8 cellular contexts compared by ENCODE assay signal in genomic region chr5:39080597-39081204, GRCh38. TPM values are rescaled to one million over a fixed set of nuclear protein-coding genes. Genes with fewer than 3 reads are reported as not detected.
DNase-seq lines count a peak whose midpoint lies in the region; ATAC-seq and TF ChIP-seq lines count a peak whose summit lies in the region.

No MANE protein-coding gene starts in this region.

- H3K9ac ChIP-seq in DND-41 (ENCODE audit: low read depth, low read length), result no peak overlapping the region
- H3K9ac ChIP-seq in adipocyte (ENCODE audit: low read length), result no peak overlapping the region
- no peak overlapping the region for H3K9ac ChIP-seq in trophoblast cell (ENCODE audit: low read length)

- H3K27me3 Mint-ChIP-seq in T-helper 2 cell treated with Interferon-gamma antibody and Interleukin-4, amounts not matched to agents 5 μg/mL and 100 μg/mL, for 36 hours (ENCODE audit: low read depth), result peaks cover 18% of the 10 kb centered on the region

- no peak overlapping the region for H4K12ac ChIP-seq in trophoblast cell (ENCODE audit: low read depth, low read length)

- no peak overlapping the region for H3K23ac ChIP-seq in trophoblast cell (ENCODE audit: low read length)

- no peaks in the 10 kb centered on the region for H3K27me3 ChIP-seq in DND-41 (ENCODE audit: insufficient read depth, low read length, poor library complexity)
- H3K27me3 ChIP-seq in adipocyte (replicated peaks; ENCODE audit: control insufficient read depth, insufficient read depth, low read length), result no peaks in the 10 kb centered on the region
- H3K27me3 ChIP-seq in trophoblast cell (ENCODE audit: insufficient read depth, low read length), result no peaks in the 10 kb centered on the region

- H3K4me2 ChIP-seq in DND-41 (ENCODE audit: insufficient read depth, low read length), result no peak overlapping the region
- H3K4me2 ChIP-seq in trophoblast cell (ENCODE audit: low read length), result no peak overlapping the region

- H3K4me1 ChIP-seq in DND-41 (ENCODE audit: insufficient read depth, low read length) (peaks cover 17% of the 10 kb centered on the region; the same call in 1 of the 2 replicates), adipocyte (ENCODE audit: control insufficient read depth, insufficient read depth, low read length) (peaks cover 4% of the 10 kb centered on the region), trophoblast cell (ENCODE audit: control insufficient read depth in 1 of 2, insufficient read depth in 2 of 2, low read length in 2 of 2) (no peaks in the 10 kb centered on the region)

- H3K14ac ChIP-seq in trophoblast cell (ENCODE audit: low read length), result no peak overlapping the region

- no peak overlapping the region for H2AFZ ChIP-seq in DND-41 (ENCODE audit: low read depth, low read length)
- no peak overlapping the region for H2AFZ ChIP-seq in trophoblast cell (ENCODE audit: insufficient read depth, low read length, poor library complexity)

- TF ChIP-seq CTCF in DND-41 (IDR thresholded peaks at IDR 0.05; ENCODE audit: borderline replicate concordance, extremely low read depth, low read length, poor library complexity, severe bottlenecking), result peak; percentile 64

- H3K9me3 Mint-ChIP-seq in T-helper 2 cell treated with Interferon-gamma antibody and Interleukin-4, amounts not matched to agents 5 μg/mL and 100 μg/mL, for 36 hours, result no peaks in the 10 kb centered on the region

- H3K4me3 Mint-ChIP-seq in T-helper 2 cell treated with Interferon-gamma antibody and Interleukin-4, amounts not matched to agents 5 μg/mL and 100 μg/mL, for 36 hours, result no peak overlapping the region

- intact Hi-C loops in Right ventricle myocardium inferior (cut with DNase I), result no loop called here

- H4K8ac ChIP-seq in trophoblast cell (ENCODE audit: low read depth, low read length), result no peak overlapping the region

- no peaks in the 10 kb centered on the region for H4K20me1 ChIP-seq in DND-41 (ENCODE audit: insufficient read depth, low read length)

- ATAC-seq in DND-41 (ENCODE audit: insufficient read depth, low read depth), result no peak
- ATAC-seq in GM21619 (IDR thresholded peaks at IDR 0.05; ENCODE audit: unreplicated experiment), result peak; percentile 37
- ATAC-seq in Right ventricle myocardium inferior, result peak; percentile 82
- ATAC-seq in GM18517 (IDR thresholded peaks at IDR 0.05; ENCODE audit: unreplicated experiment), result no peak

- H3K4me3 ChIP-seq in DND-41 (ENCODE audit: low read depth in 1 of 2, low read length in 2 of 2) (no peak overlapping the region), adipocyte (ENCODE audit: low read length) (no peak overlapping the region), trophoblast cell (ENCODE audit: low read depth, low read length) (no peak overlapping the region)

- no peak overlapping the region for H4K91ac ChIP-seq in trophoblast cell (ENCODE audit: low read depth, low read length)

- H3K79me1 ChIP-seq in trophoblast cell (ENCODE audit: low read length), result no peaks in the 10 kb centered on the region

- H3K27ac ChIP-seq in DND-41 (ENCODE audit: low read length) (no peak overlapping the region), trophoblast cell (ENCODE audit: low read depth, low read length) (no peak overlapping the region)

- H3K79me2 ChIP-seq in DND-41 (ENCODE audit: insufficient read depth, low read length), result no peaks in the 10 kb centered on the region
- no peaks in the 10 kb centered on the region for H3K79me2 ChIP-seq in trophoblast cell (ENCODE audit: control insufficient read depth, insufficient read depth, low read length, poor library complexity)

- H3K36me3 ChIP-seq in DND-41 (ENCODE audit: insufficient read depth, low read length) (no peaks in the 10 kb centered on the region), adipocyte (ENCODE audit: control insufficient read depth, insufficient read depth, low read length, severe bottlenecking) (no peaks in the 10 kb centered on the region), trophoblast cell (ENCODE audit: control insufficient read depth in 1 of 2, insufficient read depth in 2 of 2, low read length in 2 of 2) (no peaks in the 10 kb centered on the region)

- H3K27ac Mint-ChIP-seq in T-helper 2 cell treated with Interferon-gamma antibody and Interleukin-4, amounts not matched to agents 5 μg/mL and 100 μg/mL, for 36 hours, result no peak overlapping the region

- H2BK12ac ChIP-seq in trophoblast cell (ENCODE audit: low read length), result no peak overlapping the region

- H3K4ac ChIP-seq in trophoblast cell (ENCODE audit: low read depth, low read length), result no peak overlapping the region

- no peaks in the 10 kb centered on the region for H3K36me3 Mint-ChIP-seq in T-helper 2 cell treated with Interferon-gamma antibody and Interleukin-4, amounts not matched to agents 5 μg/mL and 100 μg/mL, for 36 hours (ENCODE audit: low read depth)

- no peak overlapping the region for H2BK5ac ChIP-seq in trophoblast cell (ENCODE audit: low read depth, low read length, poor library complexity)

- H2AK5ac ChIP-seq in trophoblast cell (ENCODE audit: low read length), result no peak overlapping the region

- no CpG with 5 or more reads among the region's 3 CpGs for WGBS in trophoblast cell (ENCODE audit: extremely low coverage, insufficient coverage, insufficient read length)

- peaks cover 29% of the 10 kb centered on the region for H3K4me1 Mint-ChIP-seq in T-helper 2 cell treated with Interferon-gamma antibody and Interleukin-4, amounts not matched to agents 5 μg/mL and 100 μg/mL, for 36 hours (ENCODE audit: low read depth)

- DNase-seq in DND-41 (no peak), NCI-H345 (lab: John Stamatoyannopoulos, UW) (peak; percentile 32), adipocyte (ENCODE audit: low read depth) (peak; percentile 88), Right ventricle myocardium inferior (ENCODE audit: missing footprints) (peak; percentile 59), trophoblast cell (peak; percentile 57 to 86)
- no peak for DNase-seq in T-helper 2 cell treated with Interferon-gamma antibody and Interleukin-4, amounts not matched to agents 5 μg/mL and 100 μg/mL, for 36 hours (ENCODE audit: low spot score)

- H3K9me3 ChIP-seq in DND-41 (ENCODE audit: insufficient read depth, low read length, severe bottlenecking) (no peaks in the 10 kb centered on the region), adipocyte (ENCODE audit: control insufficient read depth, low read length) (no peaks in the 10 kb centered on the region), trophoblast cell (ENCODE audit: insufficient read depth, low read depth, low read length) (no peaks in the 10 kb centered on the region)

- H3K18ac ChIP-seq in trophoblast cell (ENCODE audit: low read length), result no peak overlapping the region

- no peak overlapping the region for H2BK120ac ChIP-seq in trophoblast cell (ENCODE audit: insufficient read depth, low read length, poor library complexity)

RNA-seq across cellular contexts. Expression of gene RICTOR, which starts 6.5 kb away (rescaled TPM):
- total RNA-seq in Right ventricle myocardium inferior, result 26.0 TPM
- 20.7 and 21.7 TPM in 2 replicates for polyA plus RNA-seq in trophoblast cell (2013)

Comparison
In these comparisons a context has a peak if more than half of its experiments do, and no peak if none do; other contexts are left out.
1. ATAC-seq: peak in GM21619 (single experiment) and Right ventricle myocardium inferior (single experiment); none in DND-41 (single experiment) and GM18517 (single experiment).
2. DNase-seq: peak in NCI-H345 (single experiment), adipocyte (single experiment), Right ventricle myocardium inferior (single experiment) and trophoblast cell (2 of 2); none in DND-41 (single experiment) and T-helper 2 cell treated with Interferon-gamma antibody and Interleukin-4, amounts not matched to agents 5 μg/mL and 100 μg/mL, for 36 hours (single experiment).